In genomic region chr3:195208183-195208582, GRCh38 we compare ENCODE assay signal across 8 cellular contexts.
A peak's percentile ranks its signal among the peaks of the same experiment; 100 is the strongest.
DNase-seq lines count a peak whose midpoint lies in the region; ATAC-seq and TF ChIP-seq lines count a peak whose summit lies in the region.

No MANE protein-coding gene starts in this region.

- H3K9me3 ChIP-seq in vagina: no peaks in the 10 kb centered on the region

- peaks cover 24% of the 10 kb centered on the region for H3K36me3 Mint-ChIP-seq in brain
- H3K36me3 Mint-ChIP-seq in immature natural killer cell: peaks cover 0 to 8% (median 0%) of the 10 kb centered on the region in 3 donors
- H3K36me3 Mint-ChIP-seq in Calu3 (ENCODE audit: insufficient read depth, unreplicated experiment): peaks cover 5% of the 10 kb centered on the region

- peak; percentile 17 for DNase-seq in stimulated activated CD4-positive, alpha-beta T cell treated with anti-CD3 and anti-CD28 coated beads, Interleukin-1b, Interleukin-23, amount 100 ng/mL, for 48 hours
- DNase-seq in stimulated activated CD4-positive, alpha-beta T cell treated with anti-CD3 and anti-CD28 coated beads, Interleukin-2, amount 100 ng/mL, for 48 hours: no peak
- DNase-seq in vagina (ENCODE audit: extremely low spot score in 2 of 2) (peak in 1 of 2 donors; percentile 86), immature natural killer cell (no peak), Kasumi-1 (lab: John Stamatoyannopoulos, UW) (no peak), Calu3 (no peak)

- no peak overlapping the region for H3K4me3 ChIP-seq in vagina

- peak overlapping the region; percentile 57 to 97 (median 73) for H3K27ac Mint-ChIP-seq in brain
- peak overlapping the region in 2 of 6 donors; percentile 28 to 79 for H3K27ac Mint-ChIP-seq in immature natural killer cell
- H3K27ac Mint-ChIP-seq in Calu3 (ENCODE audit: unreplicated experiment): no peak overlapping the region

- H3K9me3 Mint-ChIP-seq in brain (peaks cover 8 to 14% (median 9%) of the 10 kb centered on the region in 5 experiments), immature natural killer cell (no peaks in the 10 kb centered on the region), Calu3 (ENCODE audit: low read depth, unreplicated experiment) (peaks cover 4% of the 10 kb centered on the region)

- H3K27me3 ChIP-seq in vagina: no peaks in the 10 kb centered on the region

- no peak for TF ChIP-seq POLR2A in vagina (IDR thresholded peaks at IDR 0.05)

- no peaks in the 10 kb centered on the region for H3K36me3 ChIP-seq in vagina

- no peak for TF ChIP-seq CTCF in brain (conservative IDR thresholded peaks at IDR 0.05)
- no peak for TF ChIP-seq CTCF in vagina (IDR thresholded peaks at IDR 0.05)
- TF ChIP-seq CTCF in Calu3 (IDR thresholded peaks at IDR 0.05; ENCODE audit: unreplicated experiment): no peak

- BruUV-seq in Calu3 (replicated peaks; lab: Mats Ljungman, UMichigan): no TSS peak

- H3K4me3 Mint-ChIP-seq in brain (peak overlapping the region in 2 of 5 experiments; percentile 1 to 2), immature natural killer cell (no peak overlapping the region), Calu3 (ENCODE audit: low read depth, unreplicated experiment) (no peak overlapping the region)

- intact Hi-C loops in vagina (cut with DNase I) (loop anchor here (10.0 kb wide), 1 partner anchor 47 kb away; no protein-coding TSS in a partner anchor), Calu3 (cut with micrococcal nuclease; ENCODE audit: unreplicated experiment) (no loop called here)

- CTCF ChIA-PET in Calu3 (lab: Charles Lee): no interaction called here

- H3K4me1 Mint-ChIP-seq in brain: peaks cover 66% of the 10 kb centered on the region
- H3K4me1 Mint-ChIP-seq in immature natural killer cell: peaks cover 32 to 35% of the 10 kb centered on the region in 2 donors
- peaks cover 25% of the 10 kb centered on the region for H3K4me1 Mint-ChIP-seq in Calu3 (ENCODE audit: low read depth, unreplicated experiment)

- H3K4me1 ChIP-seq in vagina: peaks cover 60% of the 10 kb centered on the region

- peak; percentile 59 for ATAC-seq in HG02970 (IDR thresholded peaks at IDR 0.05; ENCODE audit: low FRiP score, unreplicated experiment)

- H3K27ac ChIP-seq in vagina: peak overlapping the region; percentile 86

- H3K27me3 Mint-ChIP-seq in brain: no peaks in the 10 kb centered on the region
- H3K27me3 Mint-ChIP-seq in immature natural killer cell (ENCODE audit: low read depth in 3 of 3): peaks cover 8 to 10% (median 10%) of the 10 kb centered on the region in 3 donors
- no peaks in the 10 kb centered on the region for H3K27me3 Mint-ChIP-seq in Calu3 (ENCODE audit: unreplicated experiment)
